ENCODE assay signal across 28 cellular contexts in genomic region chr11:45171550-45171949, GRCh38.
"Had no signal": no experiment of that assay in that cellular context is flagged by ENCODE, and none has a peak within 500 bp of the region (broad histone marks: within the 10 kb centered on the region; RNA-seq: fewer than 3 reads in every experiment).

No MANE protein-coding gene starts in this region.

- H3K4me2 ChIP-seq: PC-9 had no signal

- H3K27ac Mint-ChIP-seq: activated B cell treated with CpG ODN at 0.5 μM for 24 hours; activated CD4-positive, alpha-beta T cell treated with anti-CD3 and anti-CD28 coated beads, Interleukin-2, amount 10 ng/mL, durations not matched to agents 24 days and 14 days; activated CD8-positive, alpha-beta memory T cell treated with anti-CD3 and anti-CD28 coated beads, Interleukin-2, amount 10 ng/mL, durations not matched to agents 7 days and 5 days; activated naive CD8-positive, alpha-beta T cell; activated T-cell treated with anti-CD3 and anti-CD28 coated beads, Interleukin-2, amount 50 U/mL, for 24 hours; activated T-helper 1 cell treated with anti-CD3 and anti-CD28 coated beads, Interleukin-12 subunit alpha, Interleukin-12 subunit beta, Interleukin-2, Interleukin-4 antibody, amounts not matched to agents 30 ng/mL and 10 ng/mL and 1 ng/mL, durations not matched to agents 14 hours and 24 hours and 36 hours; brain; T-helper 17 cell had no signal

- H3K27ac ChIP-seq: PC-9 had no signal

- H3K4me3 Mint-ChIP-seq: activated B cell treated with CpG ODN at 0.5 μM for 24 hours; activated CD4-positive, alpha-beta T cell treated with anti-CD3 and anti-CD28 coated beads, Interleukin-2, amount 10 ng/mL, durations not matched to agents 24 days and 14 days; activated CD8-positive, alpha-beta memory T cell treated with anti-CD3 and anti-CD28 coated beads, Interleukin-2, amount 10 ng/mL, durations not matched to agents 7 days and 5 days; activated naive CD8-positive, alpha-beta T cell; activated T-cell treated with anti-CD3 and anti-CD28 coated beads, Interleukin-2, amount 50 U/mL, for 24 hours; activated T-helper 1 cell treated with anti-CD3 and anti-CD28 coated beads, Interleukin-12 subunit alpha, Interleukin-12 subunit beta, Interleukin-2, Interleukin-4 antibody, amounts not matched to agents 30 ng/mL and 10 ng/mL and 1 ng/mL, durations not matched to agents 14 hours and 24 hours and 36 hours; brain; central memory CD8-positive, alpha-beta T cell; T-helper 17 cell had no signal

- FAIRE-seq: astrocyte, K562 had no signal

- ATAC-seq: activated CD8-positive, alpha-beta memory T cell treated with anti-CD3 and anti-CD28 coated beads, Interleukin-2, amount 10 ng/mL, durations not matched to agents 7 days and 5 days; K562; T-helper 17 cell had no signal

- H3K9me3 Mint-ChIP-seq: activated B cell treated with CpG ODN at 0.5 μM for 24 hours; activated CD4-positive, alpha-beta T cell treated with anti-CD3 and anti-CD28 coated beads, Interleukin-2, amount 10 ng/mL, durations not matched to agents 24 days and 14 days; activated T-cell treated with anti-CD3 and anti-CD28 coated beads, Interleukin-2, amount 50 U/mL, for 24 hours; activated T-helper 1 cell treated with anti-CD3 and anti-CD28 coated beads, Interleukin-12 subunit alpha, Interleukin-12 subunit beta, Interleukin-2, Interleukin-4 antibody, amounts not matched to agents 30 ng/mL and 10 ng/mL and 1 ng/mL, durations not matched to agents 14 hours and 24 hours and 36 hours; brain; central memory CD8-positive, alpha-beta T cell had no signal

- DNase-seq: activated B cell treated with CpG ODN at 0.5 μM for 24 hours; activated CD4-positive, alpha-beta T cell treated with anti-CD3 and anti-CD28 coated beads for 1 hour; activated CD4-positive, alpha-beta T cell treated with anti-CD3 and anti-CD28 coated beads, Interleukin-2, amount 10 ng/mL, durations not matched to agents 24 days and 14 days; activated CD4-positive, alpha-beta T cell treated with anti-CD3 and anti-CD28 coated beads, Interleukin-2, amount 50 U/mL, for 48 hours; activated CD8-positive, alpha-beta memory T cell treated with anti-CD3 and anti-CD28 coated beads, Interleukin-2, amount 10 ng/mL, durations not matched to agents 7 days and 5 days; activated effector memory CD4-positive, alpha-beta T cell treated with Interleukin-2 at 50 U/mL for 16 hours; activated naive CD4-positive, alpha-beta T cell treated with Interleukin-2 at 50 U/mL for 16 hours; activated T-cell treated with anti-CD3 and anti-CD28 coated beads, Interleukin-2, amount 50 U/mL, for 24 hours; amygdala; Kasumi-1; NCI-H1105 treated with DMSO at 0.1 percent for 48 hours; NCI-H1436 treated with DMSO at 0.1 percent for 48 hours; NCI-H187 treated with DMSO at 0.1 percent for 48 hours; NCI-H2081 treated with DMSO at 0.1 percent for 48 hours; NCI-H446; NCI-H524 treated with DMSO at 0.1 percent for 48 hours; NCI-H774; NK-92 treated with Interleukin-12 subunit alpha and Interleukin-12 subunit beta, amount 100 ng/mL, for 24 hours; PC-9; SHP77 treated with DMSO at 0.1 percent for 48 hours; T-helper 17 cell; T-helper 9 cell had no signal

- H3K36me3 Mint-ChIP-seq: activated CD8-positive, alpha-beta memory T cell treated with anti-CD3 and anti-CD28 coated beads, Interleukin-2, amount 10 ng/mL, durations not matched to agents 7 days and 5 days; brain had no signal

- H3K4me3 ChIP-seq: K562, PC-9 had no signal

- H3K27me3 Mint-ChIP-seq: activated B cell treated with CpG ODN at 0.5 μM for 24 hours; activated CD8-positive, alpha-beta memory T cell treated with anti-CD3 and anti-CD28 coated beads, Interleukin-2, amount 10 ng/mL, durations not matched to agents 7 days and 5 days; activated naive CD8-positive, alpha-beta T cell; activated T-cell treated with anti-CD3 and anti-CD28 coated beads, Interleukin-2, amount 50 U/mL, for 24 hours; brain; central memory CD8-positive, alpha-beta T cell had no signal

- H3K4me1 Mint-ChIP-seq: activated CD4-positive, alpha-beta T cell treated with anti-CD3 and anti-CD28 coated beads, Interleukin-2, amount 10 ng/mL, durations not matched to agents 24 days and 14 days had no signal

- H2AFZ ChIP-seq: PC-9 had no signal
